In genomic region chr21:39651206-39651605, GRCh38 we compare ENCODE assay signal across 33 cellular contexts. TPM values are rescaled to one million over a fixed set of nuclear protein-coding genes. Genes with fewer than 3 reads are reported as not detected.
DNase-seq lines count a peak whose midpoint lies in the region; ATAC-seq and TF ChIP-seq lines count a peak whose summit lies in the region.
"Had no signal": no experiment of that assay in that cellular context is flagged by ENCODE, and none has a peak within 500 bp of the region (broad histone marks: within the 10 kb centered on the region; RNA-seq: fewer than 3 reads in every experiment).

No MANE protein-coding gene starts in this region.

- ATAC-seq in mucosa of descending colon: peak; percentile 30
- ATAC-seq: activated CD8-positive, alpha-beta memory T cell treated with anti-CD3 and anti-CD28 coated beads, Interleukin-2, amount 10 ng/mL, durations not matched to agents 7 days and 5 days; psoas muscle; T-cell had no signal

- no peaks in the 10 kb centered on the region for H4K20me1 ChIP-seq in mammary epithelial cell (ENCODE audit: insufficient read depth, low read length)

- TF ChIP-seq POLR2A in breast epithelium (IDR thresholded peaks at IDR 0.05): no peak

- dilution Hi-C loops in mammary epithelial cell (cut with HindIII; ENCODE audit: low sequenced_read_pairs): no loop called here

- intact Hi-C loops in breast epithelium (cut with DNase I; ENCODE audit: low total_unique reads) (no loop called here), mammary epithelial cell (cut with micrococcal nuclease) (no loop called here), mucosa of descending colon (cut with DNase I, micrococcal nuclease) (no loop called here)

- no peak overlapping the region for H3K4me2 ChIP-seq in mammary epithelial cell (ENCODE audit: insufficient read depth, low read depth, low read length)

- H3K4me3 ChIP-seq in breast epithelium: no peak overlapping the region
- H3K4me3 ChIP-seq in mammary epithelial cell (replicated peaks in 1 of 3; ENCODE audit: insufficient read depth in 1 of 3, low read depth in 2 of 3, low read length in 3 of 3): no peak overlapping the region
- no peak overlapping the region for H3K4me3 ChIP-seq in mucosa of descending colon
- H3K4me3 ChIP-seq: adrenal gland, left ventricle myocardium inferior, psoas muscle, SJSA1, tibial nerve had no signal

- no peak for TF ChIP-seq CTCF in breast epithelium (IDR thresholded peaks at IDR 0.05)
- TF ChIP-seq CTCF in mammary epithelial cell (conservative IDR thresholded peaks at IDR 0.05 in 1 of 2, IDR thresholded peaks at IDR 0.05 in 1 of 2; ENCODE audit: extremely low read depth in 1 of 2, insufficient read depth in 1 of 2, low read depth in 1 of 2, low read length in 2 of 2): no peak
- no peak for TF ChIP-seq CTCF in mucosa of descending colon (IDR thresholded peaks at IDR 0.05)
- no peak for TF ChIP-seq CTCF in chondrocyte (IDR thresholded peaks at IDR 0.05)

- DNase-seq in breast epithelium (ENCODE audit: low spot score in 2 of 2) (no peak), mammary epithelial cell (no peak), astrocyte of the hippocampus (ENCODE audit: low read depth, low spot score) (peak; percentile 33), mucosa of descending colon (no peak), NCI-H526 treated with DMSO at 0.1 percent for 48 hours (lab: John Stamatoyannopoulos, UW) (no peak), NCI-H2196 treated with DMSO at 0.1 percent for 48 hours (lab: John Stamatoyannopoulos, UW; ENCODE audit: unreplicated experiment) (no peak), SHP77 (lab: John Stamatoyannopoulos, UW) (no peak), chondrocyte (ENCODE audit: low spot score) (no peak)
- DNase-seq: activated CD4-positive, alpha-beta T cell treated with anti-CD3 and anti-CD28 coated beads, Interleukin-2, amount 10 ng/mL, durations not matched to agents 24 days and 14 days; activated CD8-positive, alpha-beta memory T cell treated with anti-CD3 and anti-CD28 coated beads, Interleukin-2, amount 10 ng/mL, durations not matched to agents 7 days and 5 days; activated naive CD4-positive, alpha-beta T cell; activated T-cell treated with anti-CD3 and anti-CD28 coated beads, Interleukin-2, amount 50 U/mL, for 48 hours; effector CD4-positive, alpha-beta T cell; GDM1; left ventricle myocardium inferior; NCI-H1092; NCI-H1694; NCI-H446 treated with DMSO at 0.1 percent for 48 hours; NCI-H82; occipital lobe; psoas muscle; RPMI8226; stimulated activated CD4-positive, alpha-beta T cell treated with anti-CD3 and anti-CD28 coated beads, Interleukin-15, amount 100 ng/mL, for 24 hours; stimulated activated CD4-positive, alpha-beta T cell treated with anti-CD3 and anti-CD28 coated beads, Interleukin-4, amount 100 ng/mL, for 4 hours; T-cell; WERI-Rb-1 had no signal

- H3K9ac ChIP-seq in mammary epithelial cell (ENCODE audit: insufficient read depth, low read length): no peak overlapping the region

- H3K4me1 Mint-ChIP-seq in chondrocyte (ENCODE audit: low read depth): peaks cover 5% of the 10 kb centered on the region
- H3K4me1 Mint-ChIP-seq: activated CD4-positive, alpha-beta T cell treated with anti-CD3 and anti-CD28 coated beads, Interleukin-2, amount 10 ng/mL, durations not matched to agents 24 days and 14 days; activated CD8-positive, alpha-beta memory T cell treated with anti-CD3 and anti-CD28 coated beads, Interleukin-2, amount 10 ng/mL, durations not matched to agents 7 days and 5 days; mesothelial cell of epicardium; T-cell had no signal

- no peaks in the 10 kb centered on the region for H3K36me3 Mint-ChIP-seq in chondrocyte (ENCODE audit: low read depth)
- H3K36me3 Mint-ChIP-seq: activated CD8-positive, alpha-beta memory T cell treated with anti-CD3 and anti-CD28 coated beads, Interleukin-2, amount 10 ng/mL, durations not matched to agents 7 days and 5 days; natural killer cell treated with Interleukin-12 subunit alpha and Interleukin-12 subunit beta and Interleukin-15 and Interleukin-18, amount 100 ng/mL, for 72 hours; T-cell had no signal

- H3K4me3 Mint-ChIP-seq in chondrocyte (ENCODE audit: unreplicated experiment): no peak overlapping the region
- H3K4me3 Mint-ChIP-seq: activated CD4-positive, alpha-beta T cell treated with anti-CD3 and anti-CD28 coated beads, Interleukin-2, amount 10 ng/mL, durations not matched to agents 24 days and 14 days; activated CD8-positive, alpha-beta memory T cell treated with anti-CD3 and anti-CD28 coated beads, Interleukin-2, amount 10 ng/mL, durations not matched to agents 7 days and 5 days; mesothelial cell of epicardium; natural killer cell treated with Interleukin-12 subunit alpha and Interleukin-12 subunit beta and Interleukin-15 and Interleukin-18, amount 100 ng/mL, for 72 hours; T-cell had no signal

- CTCF ChIA-PET in mammary epithelial cell (lab: Charles Lee; ENCODE audit: low non-redundant PET): no interaction called here

- no peaks in the 10 kb centered on the region for H3K79me2 ChIP-seq in mammary epithelial cell (ENCODE audit: insufficient read depth, low read length)

- H3K27ac ChIP-seq in breast epithelium (peak overlapping the region; percentile 2 to 56), mammary epithelial cell (ENCODE audit: insufficient read depth, low read depth, low read length) (no peak overlapping the region)
- H3K27ac ChIP-seq: 22Rv1, adrenal gland, C4-2B, left ventricle myocardium inferior, psoas muscle, SJSA1, tibial nerve, WERI-Rb-1 had no signal

- H3K36me3 ChIP-seq in breast epithelium (no peaks in the 10 kb centered on the region), mammary epithelial cell (ENCODE audit: insufficient read depth, low read length) (no peaks in the 10 kb centered on the region), mucosa of descending colon (ENCODE audit: low read depth) (no peaks in the 10 kb centered on the region)
- H3K36me3 ChIP-seq: adrenal gland, left ventricle myocardium inferior, SJSA1, tibial nerve, WERI-Rb-1 had no signal

- in situ Hi-C loops in mammary epithelial cell (cut with MboI; ENCODE audit: low sequenced_read_pairs in 2 of 2): no loop called here

- no peaks in the 10 kb centered on the region for H3K27me3 Mint-ChIP-seq in chondrocyte (ENCODE audit: low read depth)
- H3K27me3 Mint-ChIP-seq: activated CD4-positive, alpha-beta T cell treated with anti-CD3 and anti-CD28 coated beads, Interleukin-2, amount 10 ng/mL, durations not matched to agents 24 days and 14 days; activated CD8-positive, alpha-beta memory T cell treated with anti-CD3 and anti-CD28 coated beads, Interleukin-2, amount 10 ng/mL, durations not matched to agents 7 days and 5 days had no signal

- H3K9me3 ChIP-seq in breast epithelium: peaks cover 0 to 7% of the 10 kb centered on the region in 2 donors
- peaks cover 39% of the 10 kb centered on the region for H3K9me3 ChIP-seq in mammary epithelial cell (replicated peaks; ENCODE audit: insufficient read depth, low read length)
- peaks cover 2% of the 10 kb centered on the region for H3K9me3 ChIP-seq in mucosa of descending colon

- peaks cover 18% of the 10 kb centered on the region for H3K9me3 Mint-ChIP-seq in chondrocyte (ENCODE audit: low read depth)

- WGBS in mammary epithelial cell (ENCODE audit: low coverage, missing lambda C conversion rate): 100% methylated on average over 2 of the region's 3 CpGs

- H3K27me3 ChIP-seq in breast epithelium (no peaks in the 10 kb centered on the region), mammary epithelial cell (ENCODE audit: insufficient read depth, low read length) (no peaks in the 10 kb centered on the region)
- H3K27me3 ChIP-seq: adrenal gland, SJSA1, tibial nerve had no signal

- H2AFZ ChIP-seq in mammary epithelial cell (ENCODE audit: low read depth, low read length): no peak overlapping the region

- no peak overlapping the region for H3K27ac Mint-ChIP-seq in chondrocyte (ENCODE audit: unreplicated experiment)
- H3K27ac Mint-ChIP-seq: activated CD4-positive, alpha-beta T cell treated with anti-CD3 and anti-CD28 coated beads, Interleukin-2, amount 10 ng/mL, durations not matched to agents 24 days and 14 days; activated CD8-positive, alpha-beta memory T cell treated with anti-CD3 and anti-CD28 coated beads, Interleukin-2, amount 10 ng/mL, durations not matched to agents 7 days and 5 days; mesothelial cell of epicardium; natural killer cell treated with Interleukin-12 subunit alpha and Interleukin-12 subunit beta and Interleukin-15 and Interleukin-18, amount 100 ng/mL, for 72 hours; T-cell had no signal

- H3K4me1 ChIP-seq in breast epithelium (no peaks in the 10 kb centered on the region), mammary epithelial cell (ENCODE audit: insufficient read depth, low read length) (no peaks in the 10 kb centered on the region), mucosa of descending colon (ENCODE audit: low read depth) (peaks cover under 1% of the 10 kb centered on the region)
- H3K4me1 ChIP-seq: adrenal gland, left ventricle myocardium inferior, psoas muscle, tibial nerve had no signal

- BruUV-seq in mammary epithelial cell (replicated peaks; lab: Mats Ljungman, UMichigan): no TSS peak

RNA-seq across cellular contexts. Expression of gene B3GALT5, which starts 38.5 kb away (rescaled TPM):
- 1 to 10 TPM in 2 of 3 donors, not detected in 1; 2.3 to 2.9 TPM for total RNA-seq in breast epithelium
- not detected for total RNA-seq in mammary epithelial cell
- polyA plus RNA-seq in mammary epithelial cell: not detected
- polyA minus RNA-seq in mammary epithelial cell: 0.26 TPM
- 100 to 1,000 TPM in 2 of 3 donors, 10 to 100 TPM in 1; 36.4 to 149 (median 130) TPM for total RNA-seq in mucosa of descending colon
- total RNA-seq in chondrocyte: 0.03 to 0.05 TPM in 2 of 3 replicates, not detected in the other
- total RNA-seq: activated CD4-positive, alpha-beta T cell treated with anti-CD3 and anti-CD28 coated beads, Interleukin-2, amount 10 ng/mL, durations not matched to agents 24 days and 14 days; activated CD8-positive, alpha-beta memory T cell treated with anti-CD3 and anti-CD28 coated beads, Interleukin-2, amount 10 ng/mL, durations not matched to agents 7 days and 5 days; natural killer cell treated with Interleukin-12 subunit alpha and Interleukin-12 subunit beta and Interleukin-15 and Interleukin-18, amount 100 ng/mL, for 72 hours; tibial nerve had no signal

Comparison
In these comparisons a context has a peak if more than half of its experiments do, and no peak if none do; other contexts are left out.
1. RNA of gene B3GALT5, which starts 38.5 kb away (total RNA-seq): 36.4 to 149 TPM in mucosa of descending colon; 2.3 to 2.9 TPM in breast epithelium, not detected in mammary epithelial cell and 0.03 to 0.05 TPM in chondrocyte; every median in the first group is over 4 times any median in the second.